In genomic region chr11:74941492-74941891, GRCh38 we compare ENCODE assay signal across 19 cellular contexts. TPM values are rescaled to one million over a fixed set of nuclear protein-coding genes. Genes with fewer than 3 reads are reported as not detected.
A peak's percentile ranks its signal among the peaks of the same experiment; 100 is the strongest.
DNase-seq lines count a peak whose midpoint lies in the region; ATAC-seq, FAIRE-seq and TF ChIP-seq lines count a peak whose summit lies in the region.
"Had no signal": no experiment of that assay in that cellular context is flagged by ENCODE, and none has a peak within 500 bp of the region (broad histone marks: within the 10 kb centered on the region; RNA-seq: fewer than 3 reads in every experiment).

No MANE protein-coding gene starts in this region.

- no peak for FAIRE-seq in bronchial epithelial cell (lab: Jason Lieb, UNC)
- FAIRE-seq: A549, GM12878, H1 had no signal

- no peaks in the 10 kb centered on the region for H3K9me3 ChIP-seq in NT2/D1 (ENCODE audit: insufficient read depth, low read length)
- H3K9me3 ChIP-seq: A549 had no signal

- H3K4me3 ChIP-seq in NT2/D1 (ENCODE audit: insufficient read length, low read depth) (no peak overlapping the region), bronchial epithelial cell (ENCODE audit: low read depth, low read length) (no peak overlapping the region)
- H3K4me3 ChIP-seq: A549, GM12878 had no signal

- peak overlapping the region; percentile 85 for H3K27ac Mint-ChIP-seq in activated T-cell treated with anti-CD3 and anti-CD28 coated beads, Interleukin-2, amount 50 U/mL, for 72 hours

- no peak for DNase-seq in activated T-cell treated with anti-CD3 and anti-CD28 coated beads, Interleukin-2, amount 50 U/mL, for 72 hours
- no peak for DNase-seq in activated T-cell treated with anti-CD3 and anti-CD28 coated beads, Interleukin-2, amount 50 U/mL, for 4 hours
- DNase-seq in EH (ENCODE audit: low read depth) (peak; percentile 7), NT2/D1 (ENCODE audit: low read depth, low spot score) (no peak), bronchial epithelial cell (ENCODE audit: low read depth) (no peak)
- DNase-seq: CD4-positive, alpha-beta memory T cell; DMS153; NCI-H1048; NCI-H1436; NCI-H1930; NCI-H345; NCI-H524 treated with DMSO at 0.1 percent for 48 hours had no signal

- peak overlapping the region; percentile 32 for H3K9ac ChIP-seq in NT2/D1 (ENCODE audit: insufficient read length, low read depth)
- H3K9ac ChIP-seq: KMS-11 had no signal

- H3K9me3 Mint-ChIP-seq in activated T-cell treated with anti-CD3 and anti-CD28 coated beads, Interleukin-2, amount 50 U/mL, for 72 hours: peaks cover 0 to 2% of the 10 kb centered on the region in 2 donors
- H3K9me3 Mint-ChIP-seq in activated T-cell treated with anti-CD3 and anti-CD28 coated beads, Interleukin-2, amount 50 U/mL, for 4 hours: no peaks in the 10 kb centered on the region
- H3K9me3 Mint-ChIP-seq: CD4-positive, alpha-beta memory T cell had no signal

- H3K36me3 ChIP-seq in NT2/D1 (ENCODE audit: insufficient read depth, insufficient read length, low read length) (peaks cover 68% of the 10 kb centered on the region), bronchial epithelial cell (ENCODE audit: control insufficient read depth, insufficient read depth, low read length) (peaks cover under 1% of the 10 kb centered on the region)

- no peaks in the 10 kb centered on the region for H3K4me1 ChIP-seq in NT2/D1 (ENCODE audit: insufficient read depth, insufficient read length)
- H3K4me1 ChIP-seq: A549 had no signal

- H3K4me1 Mint-ChIP-seq in activated T-cell treated with anti-CD3 and anti-CD28 coated beads, Interleukin-2, amount 50 U/mL, for 72 hours (ENCODE audit: low read depth): peaks cover 39% of the 10 kb centered on the region
- H3K4me1 Mint-ChIP-seq in activated T-cell treated with anti-CD3 and anti-CD28 coated beads, Interleukin-2, amount 50 U/mL, for 4 hours (ENCODE audit: low read depth): peaks cover 10% of the 10 kb centered on the region

- no peaks in the 10 kb centered on the region for H3K27me3 Mint-ChIP-seq in activated T-cell treated with anti-CD3 and anti-CD28 coated beads, Interleukin-2, amount 50 U/mL, for 72 hours (ENCODE audit: low read depth)
- H3K27me3 Mint-ChIP-seq in activated T-cell treated with anti-CD3 and anti-CD28 coated beads, Interleukin-2, amount 50 U/mL, for 4 hours (ENCODE audit: low read depth): no peaks in the 10 kb centered on the region
- H3K27me3 Mint-ChIP-seq: CD4-positive, alpha-beta memory T cell had no signal

- no peak overlapping the region for H3K4me3 Mint-ChIP-seq in activated T-cell treated with anti-CD3 and anti-CD28 coated beads, Interleukin-2, amount 50 U/mL, for 72 hours
- no peak overlapping the region for H3K4me3 Mint-ChIP-seq in activated T-cell treated with anti-CD3 and anti-CD28 coated beads, Interleukin-2, amount 50 U/mL, for 4 hours
- H3K4me3 Mint-ChIP-seq: CD4-positive, alpha-beta memory T cell had no signal

- peaks cover 1 to 4% of the 10 kb centered on the region in 2 donors for H3K36me3 Mint-ChIP-seq in activated T-cell treated with anti-CD3 and anti-CD28 coated beads, Interleukin-2, amount 50 U/mL, for 72 hours (ENCODE audit: insufficient read depth in 2 of 2)
- H3K36me3 Mint-ChIP-seq in activated T-cell treated with anti-CD3 and anti-CD28 coated beads, Interleukin-2, amount 50 U/mL, for 4 hours (ENCODE audit: insufficient read depth): peaks cover 32% of the 10 kb centered on the region

- no peak for ATAC-seq in activated T-cell treated with anti-CD3 and anti-CD28 coated beads, Interleukin-2, amount 50 U/mL, for 72 hours (replicated peaks in 1 of 2)
- ATAC-seq in activated T-cell treated with anti-CD3 and anti-CD28 coated beads, Interleukin-2, amount 50 U/mL, for 4 hours: no peak
- ATAC-seq in HG02571 (IDR thresholded peaks at IDR 0.05; ENCODE audit: unreplicated experiment): no peak
- no peak for ATAC-seq in GM18520 (IDR thresholded peaks at IDR 0.05; ENCODE audit: unreplicated experiment)
- no peak for ATAC-seq in GM18868 (IDR thresholded peaks at IDR 0.05; ENCODE audit: unreplicated experiment)
- ATAC-seq: A549, GM12878 had no signal

- peak; percentile 3 for TF ChIP-seq CTCF in bronchial epithelial cell (IDR thresholded peaks at IDR 0.05; ENCODE audit: insufficient read depth, low read length, severe bottlenecking)

- H3K27me3 ChIP-seq in NT2/D1 (ENCODE audit: insufficient read depth, insufficient read length) (no peaks in the 10 kb centered on the region), bronchial epithelial cell (ENCODE audit: control insufficient read depth, insufficient read depth, low read length) (no peaks in the 10 kb centered on the region)

RNA-seq across cellular contexts. Expression of gene XRRA1, which starts 7.4 kb away (rescaled TPM):
- 10 to 100 TPM; 15.4 to 22.6 TPM for total RNA-seq in activated T-cell treated with anti-CD3 and anti-CD28 coated beads, Interleukin-2, amount 50 U/mL, for 72 hours
- total RNA-seq in activated T-cell treated with anti-CD3 and anti-CD28 coated beads, Interleukin-2, amount 50 U/mL, for 4 hours: 1 to 10 TPM; 6.5 to 8.6 (median 7.1) TPM
- 8.1 and 10.8 TPM in 2 replicates for total RNA-seq in bronchial epithelial cell

RNA-seq across cellular contexts. Expression of gene SPCS2, which starts 7.6 kb away (rescaled TPM):
- 100 to 1,000 TPM; 154 to 160 TPM for total RNA-seq in activated T-cell treated with anti-CD3 and anti-CD28 coated beads, Interleukin-2, amount 50 U/mL, for 72 hours
- total RNA-seq in activated T-cell treated with anti-CD3 and anti-CD28 coated beads, Interleukin-2, amount 50 U/mL, for 4 hours: 100 to 1,000 TPM; 128 to 142 (median 132) TPM
- 14.7 and 29.8 TPM in 2 replicates for total RNA-seq in bronchial epithelial cell

RNA-seq across cellular contexts. Expression of gene NEU3, which starts 47.2 kb away (rescaled TPM):
- 10 to 100 TPM; 15.7 to 16.9 TPM for total RNA-seq in activated T-cell treated with anti-CD3 and anti-CD28 coated beads, Interleukin-2, amount 50 U/mL, for 72 hours
- 10 to 100 TPM; 11.7 to 13.4 (median 11.8) TPM for total RNA-seq in activated T-cell treated with anti-CD3 and anti-CD28 coated beads, Interleukin-2, amount 50 U/mL, for 4 hours
- total RNA-seq in bronchial epithelial cell: 5.6 and 8.7 TPM in 2 replicates
